Comparison of ENCODE assay signal across 1 cellular context in the genomic region with DNA sequence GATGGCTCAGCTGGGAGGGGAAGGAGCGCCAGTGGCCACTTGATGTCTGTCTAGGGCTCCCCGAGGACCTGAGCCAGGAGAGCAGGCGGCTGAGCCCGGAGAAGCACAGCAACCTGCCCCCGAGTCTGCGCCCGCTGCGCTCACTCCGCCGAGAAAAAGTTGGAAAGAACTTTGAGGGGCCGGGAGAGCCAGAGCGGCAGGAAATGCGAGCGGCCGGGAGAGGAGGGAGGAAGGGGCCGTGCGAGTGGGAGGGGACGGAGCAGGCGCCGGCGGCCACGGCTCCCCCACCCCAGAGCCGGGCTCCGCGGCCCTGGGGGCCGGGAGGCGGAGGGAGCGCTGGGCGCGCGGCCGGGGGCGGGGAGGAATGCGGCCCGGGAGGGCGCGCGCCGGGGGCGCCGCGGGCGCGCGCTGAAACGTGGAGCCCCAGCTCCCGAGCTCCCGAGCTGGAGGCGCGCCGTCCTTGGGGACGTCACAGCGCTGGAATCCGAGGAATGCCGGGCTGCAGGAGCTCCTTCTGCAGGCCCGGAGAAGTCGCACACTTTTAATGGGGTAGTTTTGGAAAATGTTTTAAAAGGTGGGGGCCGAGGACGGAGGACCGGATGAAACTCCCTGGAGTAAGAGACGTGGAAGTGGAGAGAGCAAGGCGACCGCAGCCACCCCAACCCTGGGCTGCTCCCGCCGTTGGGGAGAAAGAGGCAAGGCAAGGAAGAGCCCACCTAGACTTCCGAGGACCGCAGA.
TF ChIP-seq lines count a peak whose summit lies in the region.

A gene (minus strand): TSS at position 167 of the 738 bp plus-strand sequence. CDS start 86,799 bp downstream, outside the sequence.

TF ChIP-seq in HepG2, 621 proteins besides CTCF, POLR2A, EP300 and RAD21 (continued from another document and continues in another):
- TF ChIP-seq SIX1 (CRISPR knock-in tag; IDR thresholded peaks at IDR 0.05; ENCODE audit: borderline replicate concordance), result no peak
- peak; percentile 10; the same call in 1 of the 2 replicates for TF ChIP-seq TMF1 (CRISPR knock-in tag; IDR thresholded peaks at IDR 0.05; ENCODE audit: low read depth)
- TF ChIP-seq, protein P1, sequence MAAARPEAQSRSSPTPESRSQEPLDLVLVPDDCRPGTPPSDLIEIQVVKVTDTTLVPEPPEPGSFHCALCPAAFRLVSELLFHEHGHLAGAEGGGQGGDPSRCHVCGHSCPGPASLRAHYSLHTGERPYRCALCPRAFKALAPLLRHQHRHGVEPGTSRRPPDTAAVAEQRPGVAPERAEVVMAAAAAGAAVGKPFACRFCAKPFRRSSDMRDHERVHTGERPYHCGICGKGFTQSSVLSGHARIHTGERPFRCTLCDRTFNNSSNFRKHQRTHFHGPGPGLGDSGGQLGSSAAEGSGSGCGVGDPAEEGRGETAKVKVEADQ (CRISPR knock-in tag; IDR thresholded peaks at IDR 0.05; ENCODE audit: borderline replicate concordance), result no peak; the same call in 1 of the 2 replicates
- TF ChIP-seq YY1 (IDR thresholded peaks at IDR 0.05; ENCODE audit: insufficient read depth, insufficient replicate concordance, low read depth, low read length), result peak; percentile 70
- peak; percentile 30 for TF ChIP-seq IKZF4 (CRISPR knock-in tag; IDR thresholded peaks at IDR 0.05; ENCODE audit: borderline replicate concordance, low read depth, not compliant biosample characterization)
- TF ChIP-seq BORCS8-MEF2B (CRISPR knock-in tag; IDR thresholded peaks at IDR 0.05), result no peak
- TF ChIP-seq SOX13 (IDR thresholded peaks at IDR 0.05), result no peak
- TF ChIP-seq SOX13 (CRISPR knock-in tag; conservative IDR thresholded peaks at IDR 0.05 in 1 of 2, IDR thresholded peaks at IDR 0.05 in 1 of 2), result 0 out of 4 replicates have a peak, but pooled peaks of 1 of the 2 experiments have one; percentile 8
- no peak for TF ChIP-seq ATF7-NPFF (CRISPR knock-in tag; IDR thresholded peaks at IDR 0.05; ENCODE audit: low read depth)
- no peak for TF ChIP-seq AKAP8 (CRISPR knock-in tag; IDR thresholded peaks at IDR 0.05)
- TF ChIP-seq ZNF569 (CRISPR knock-in tag; IDR thresholded peaks at IDR 0.05; ENCODE audit: borderline replicate concordance), result no peak
- TF ChIP-seq CHCHD3 (CRISPR knock-in tag; IDR thresholded peaks at IDR 0.05), result no peak
- no peak for TF ChIP-seq ZNF879 (CRISPR knock-in tag; IDR thresholded peaks at IDR 0.05)
- 0 out of 2 replicates have a peak, but pooled peaks have one; percentile 13 for TF ChIP-seq ZNF607 (CRISPR knock-in tag; IDR thresholded peaks at IDR 0.05; ENCODE audit: borderline replicate concordance)
- TF ChIP-seq ZNF17 (CRISPR knock-in tag; IDR thresholded peaks at IDR 0.05), result no peak
- no peak for TF ChIP-seq RBAK (CRISPR knock-in tag; IDR thresholded peaks at IDR 0.05)
- TF ChIP-seq, protein P2, sequence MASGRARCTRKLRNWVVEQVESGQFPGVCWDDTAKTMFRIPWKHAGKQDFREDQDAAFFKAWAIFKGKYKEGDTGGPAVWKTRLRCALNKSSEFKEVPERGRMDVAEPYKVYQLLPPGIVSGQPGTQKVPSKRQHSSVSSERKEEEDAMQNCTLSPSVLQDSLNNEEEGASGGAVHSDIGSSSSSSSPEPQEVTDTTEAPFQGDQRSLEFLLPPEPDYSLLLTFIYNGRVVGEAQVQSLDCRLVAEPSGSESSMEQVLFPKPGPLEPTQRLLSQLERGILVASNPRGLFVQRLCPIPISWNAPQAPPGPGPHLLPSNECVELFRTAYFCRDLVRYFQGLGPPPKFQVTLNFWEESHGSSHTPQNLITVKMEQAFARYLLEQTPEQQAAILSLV (CRISPR knock-in tag; IDR thresholded peaks at IDR 0.05; ENCODE audit: borderline replicate concordance), result no peak
- TF ChIP-seq ZNF749 (CRISPR knock-in tag; IDR thresholded peaks at IDR 0.05; ENCODE audit: borderline replicate concordance), result no peak
- no peak for TF ChIP-seq HOXA9 (CRISPR knock-in tag; IDR thresholded peaks at IDR 0.05; ENCODE audit: borderline replicate concordance)
- no peak for TF ChIP-seq ZNF572 (CRISPR knock-in tag; IDR thresholded peaks at IDR 0.05)
- no peak for TF ChIP-seq ELF1 (CRISPR knock-in tag; IDR thresholded peaks at IDR 0.05)
- TF ChIP-seq CEBPG (CRISPR knock-in tag; IDR thresholded peaks at IDR 0.05), result no peak
- no peak; the same call in 1 of the 2 replicates for TF ChIP-seq KDM5B (CRISPR knock-in tag; IDR thresholded peaks at IDR 0.05; ENCODE audit: borderline replicate concordance)
- TF ChIP-seq HDAC1 (CRISPR knock-in tag; IDR thresholded peaks at IDR 0.05), result 0 out of 2 replicates have a peak, but pooled peaks have one; percentile 6
- TF ChIP-seq, protein P3, sequence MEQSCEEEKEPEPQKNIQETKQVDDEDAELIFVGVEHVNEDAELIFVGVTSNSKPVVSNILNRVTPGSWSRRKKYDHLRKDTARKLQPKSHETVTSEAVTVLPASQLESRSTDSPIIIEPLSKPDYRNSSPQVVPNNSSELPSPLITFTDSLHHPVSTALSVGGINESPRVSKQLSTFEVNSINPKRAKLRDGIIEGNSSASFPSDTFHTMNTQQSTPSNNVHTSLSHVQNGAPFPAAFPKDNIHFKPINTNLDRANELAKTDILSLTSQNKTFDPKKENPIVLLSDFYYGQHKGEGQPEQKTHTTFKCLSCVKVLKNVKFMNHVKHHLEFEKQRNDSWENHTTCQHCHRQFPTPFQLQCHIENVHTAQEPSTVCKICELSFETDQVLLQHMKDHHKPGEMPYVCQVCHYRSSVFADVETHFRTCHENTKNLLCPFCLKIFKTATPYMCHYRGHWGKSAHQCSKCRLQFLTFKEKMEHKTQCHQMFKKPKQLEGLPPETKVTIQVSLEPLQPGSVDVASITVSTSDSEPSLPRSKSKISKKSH (CRISPR knock-in tag; IDR thresholded peaks at IDR 0.05; ENCODE audit: borderline replicate concordance), result no peak
- no peak for TF ChIP-seq ZNF605 (CRISPR knock-in tag; IDR thresholded peaks at IDR 0.05)
- no peak for TF ChIP-seq HHEX (CRISPR knock-in tag; IDR thresholded peaks at IDR 0.05)
- TF ChIP-seq, protein P4, sequence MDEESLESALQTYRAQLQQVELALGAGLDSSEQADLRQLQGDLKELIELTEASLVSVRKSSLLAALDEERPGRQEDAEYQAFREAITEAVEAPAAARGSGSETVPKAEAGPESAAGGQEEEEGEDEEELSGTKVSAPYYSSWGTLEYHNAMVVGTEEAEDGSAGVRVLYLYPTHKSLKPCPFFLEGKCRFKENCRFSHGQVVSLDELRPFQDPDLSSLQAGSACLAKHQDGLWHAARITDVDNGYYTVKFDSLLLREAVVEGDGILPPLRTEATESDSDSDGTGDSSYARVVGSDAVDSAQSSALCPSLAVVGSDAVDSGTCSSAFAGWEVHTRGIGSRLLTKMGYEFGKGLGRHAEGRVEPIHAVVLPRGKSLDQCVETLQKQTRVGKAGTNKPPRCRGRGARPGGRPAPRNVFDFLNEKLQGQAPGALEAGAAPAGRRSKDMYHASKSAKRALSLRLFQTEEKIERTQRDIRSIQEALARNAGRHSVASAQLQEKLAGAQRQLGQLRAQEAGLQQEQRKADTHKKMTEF (CRISPR knock-in tag; IDR thresholded peaks at IDR 0.05), result 0 out of 2 replicates have a peak, but pooled peaks have one; percentile 43
- no peak for TF ChIP-seq MED8 (CRISPR knock-in tag; IDR thresholded peaks at IDR 0.05; ENCODE audit: insufficient replicate concordance)
- TF ChIP-seq MTA1 (CRISPR knock-in tag; IDR thresholded peaks at IDR 0.05; ENCODE audit: borderline replicate concordance), result peak; percentile 16; the same call in 1 of the 2 replicates
- no peak for TF ChIP-seq ZNF672 (CRISPR knock-in tag; IDR thresholded peaks at IDR 0.05)
- 0 out of 2 replicates have a peak, but pooled peaks have one; percentile 28 for TF ChIP-seq ZMYM3 (CRISPR knock-in tag; IDR thresholded peaks at IDR 0.05)
- no peak for TF ChIP-seq CBX5 (CRISPR knock-in tag; IDR thresholded peaks at IDR 0.05; ENCODE audit: borderline replicate concordance)
- TF ChIP-seq, protein P5, sequence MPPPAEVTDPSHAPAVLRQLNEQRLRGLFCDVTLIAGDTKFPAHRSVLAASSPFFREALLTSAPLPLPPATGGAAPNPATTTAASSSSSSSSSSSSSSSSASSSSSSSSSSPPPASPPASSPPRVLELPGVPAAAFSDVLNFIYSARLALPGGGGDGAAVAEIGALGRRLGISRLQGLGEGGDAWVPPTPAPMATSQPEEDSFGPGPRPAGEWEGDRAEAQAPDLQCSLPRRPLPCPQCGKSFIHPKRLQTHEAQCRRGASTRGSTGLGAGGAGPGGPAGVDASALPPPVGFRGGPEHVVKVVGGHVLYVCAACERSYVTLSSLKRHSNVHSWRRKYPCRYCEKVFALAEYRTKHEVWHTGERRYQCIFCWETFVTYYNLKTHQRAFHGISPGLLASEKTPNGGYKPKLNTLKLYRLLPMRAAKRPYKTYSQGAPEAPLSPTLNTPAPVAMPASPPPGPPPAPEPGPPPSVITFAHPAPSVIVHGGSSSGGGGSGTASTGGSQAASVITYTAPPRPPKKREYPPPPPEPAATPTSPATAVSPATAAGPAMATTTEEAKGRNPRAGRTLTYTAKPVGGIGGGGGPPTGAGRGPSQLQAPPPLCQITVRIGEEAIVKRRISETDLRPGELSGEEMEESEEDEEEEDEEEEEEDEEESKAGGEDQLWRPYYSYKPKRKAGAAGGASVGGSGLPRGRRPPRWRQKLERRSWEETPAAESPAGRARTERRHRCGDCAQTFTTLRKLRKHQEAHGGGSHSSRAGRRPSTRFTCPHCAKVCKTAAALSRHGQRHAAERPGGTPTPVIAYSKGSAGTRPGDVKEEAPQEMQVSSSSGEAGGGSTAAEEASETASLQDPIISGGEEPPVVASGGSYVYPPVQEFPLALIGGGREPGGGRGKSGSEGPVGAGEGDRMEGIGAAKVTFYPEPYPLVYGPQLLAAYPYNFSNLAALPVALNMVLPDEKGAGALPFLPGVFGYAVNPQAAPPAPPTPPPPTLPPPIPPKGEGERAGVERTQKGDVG (CRISPR knock-in tag; IDR thresholded peaks at IDR 0.05; ENCODE audit: borderline replicate concordance), result no peak
- no peak for TF ChIP-seq XBP1 (CRISPR knock-in tag; IDR thresholded peaks at IDR 0.05)
- TF ChIP-seq ASH2L (IDR thresholded peaks at IDR 0.05; ENCODE audit: insufficient read length, low read depth, low read length), result peak; percentile 59
- TF ChIP-seq MEIS1 (CRISPR knock-in tag; IDR thresholded peaks at IDR 0.05; ENCODE audit: borderline replicate concordance), result no peak
- no peak for TF ChIP-seq ZBTB7A (CRISPR knock-in tag; IDR thresholded peaks at IDR 0.05)
- TF ChIP-seq, protein P6, sequence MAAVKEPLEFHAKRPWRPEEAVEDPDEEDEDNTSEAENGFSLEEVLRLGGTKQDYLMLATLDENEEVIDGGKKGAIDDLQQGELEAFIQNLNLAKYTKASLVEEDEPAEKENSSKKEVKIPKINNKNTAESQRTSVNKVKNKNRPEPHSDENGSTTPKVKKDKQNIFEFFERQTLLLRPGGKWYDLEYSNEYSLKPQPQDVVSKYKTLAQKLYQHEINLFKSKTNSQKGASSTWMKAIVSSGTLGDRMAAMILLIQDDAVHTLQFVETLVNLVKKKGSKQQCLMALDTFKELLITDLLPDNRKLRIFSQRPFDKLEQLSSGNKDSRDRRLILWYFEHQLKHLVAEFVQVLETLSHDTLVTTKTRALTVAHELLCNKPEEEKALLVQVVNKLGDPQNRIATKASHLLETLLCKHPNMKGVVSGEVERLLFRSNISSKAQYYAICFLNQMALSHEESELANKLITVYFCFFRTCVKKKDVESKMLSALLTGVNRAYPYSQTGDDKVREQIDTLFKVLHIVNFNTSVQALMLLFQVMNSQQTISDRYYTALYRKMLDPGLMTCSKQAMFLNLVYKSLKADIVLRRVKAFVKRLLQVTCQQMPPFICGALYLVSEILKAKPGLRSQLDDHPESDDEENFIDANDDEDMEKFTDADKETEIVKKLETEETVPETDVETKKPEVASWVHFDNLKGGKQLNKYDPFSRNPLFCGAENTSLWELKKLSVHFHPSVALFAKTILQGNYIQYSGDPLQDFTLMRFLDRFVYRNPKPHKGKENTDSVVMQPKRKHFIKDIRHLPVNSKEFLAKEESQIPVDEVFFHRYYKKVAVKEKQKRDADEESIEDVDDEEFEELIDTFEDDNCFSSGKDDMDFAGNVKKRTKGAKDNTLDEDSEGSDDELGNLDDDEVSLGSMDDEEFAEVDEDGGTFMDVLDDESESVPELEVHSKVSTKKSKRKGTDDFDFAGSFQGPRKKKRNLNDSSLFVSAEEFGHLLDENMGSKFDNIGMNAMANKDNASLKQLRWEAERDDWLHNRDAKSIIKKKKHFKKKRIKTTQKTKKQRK (IDR thresholded peaks at IDR 0.05; ENCODE audit: low read length), result no peak
- TF ChIP-seq, protein P7, sequence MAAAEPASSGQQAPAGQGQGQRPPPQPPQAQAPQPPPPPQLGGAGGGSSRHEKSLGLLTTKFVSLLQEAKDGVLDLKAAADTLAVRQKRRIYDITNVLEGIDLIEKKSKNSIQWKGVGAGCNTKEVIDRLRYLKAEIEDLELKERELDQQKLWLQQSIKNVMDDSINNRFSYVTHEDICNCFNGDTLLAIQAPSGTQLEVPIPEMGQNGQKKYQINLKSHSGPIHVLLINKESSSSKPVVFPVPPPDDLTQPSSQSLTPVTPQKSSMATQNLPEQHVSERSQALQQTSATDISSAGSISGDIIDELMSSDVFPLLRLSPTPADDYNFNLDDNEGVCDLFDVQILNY (CRISPR knock-in tag; conservative IDR thresholded peaks at IDR 0.05), result no peak; the same call in 1 of the 2 replicates
